ENCODE assay signal across 15 cellular contexts in genomic region chr16:64982581-64982980, GRCh38.
DNase-seq lines count a peak whose midpoint lies in the region; ATAC-seq and TF ChIP-seq lines count a peak whose summit lies in the region.
"Had no signal": no experiment of that assay in that cellular context is flagged by ENCODE, and none has a peak within 500 bp of the region (broad histone marks: within the 10 kb centered on the region; RNA-seq: fewer than 3 reads in every experiment).

No MANE protein-coding gene starts in this region.

- H3K27me3 Mint-ChIP-seq in activated CD4-positive, alpha-beta T cell treated with anti-CD3 and anti-CD28 coated beads, Interleukin-2, amount 10 ng/mL, durations not matched to agents 7 days and 5 days: no peaks in the 10 kb centered on the region
- H3K27me3 Mint-ChIP-seq: CD4-positive, alpha-beta memory T cell had no signal

- CTCF ChIA-PET in activated CD4-positive, alpha-beta T cell treated with anti-CD3 and anti-CD28 coated beads, Interleukin-2, amount 10 ng/mL, durations not matched to agents 7 days and 5 days (lab: Charles Lee): no interaction called here

- DNase-seq in AG09309 (ENCODE audit: low read depth): peak; percentile 48
- DNase-seq in LHCN-M2 (ENCODE audit: low read depth): peak; percentile 42
- DNase-seq in fibroblast of gingiva (ENCODE audit: low read depth): peak; percentile 85
- no peak for DNase-seq in osteoblast (ENCODE audit: insufficient read length, low spot score, missing footprints)
- no peak for DNase-seq in NCI-H2081 treated with DMSO at 0.1 percent for 48 hours (lab: John Stamatoyannopoulos, UW)
- DNase-seq in superior temporal gyrus (ENCODE audit: extremely low spot score): no peak
- no peak for DNase-seq in activated CD4-positive, alpha-beta T cell treated with anti-CD3 and anti-CD28 coated beads, Interleukin-2, amount 10 ng/mL, durations not matched to agents 7 days and 5 days
- DNase-seq: 8988T; CD4-positive, alpha-beta memory T cell; DMS153; NCI-H1105 treated with DMSO at 0.1 percent for 48 hours; NCI-H510A treated with DMSO at 0.1 percent for 48 hours; SIG-M5 had no signal

- TF ChIP-seq CTCF in AG09309 (IDR thresholded peaks at IDR 0.05; ENCODE audit: control insufficient read depth, insufficient read depth, low read depth, low read length, missing control alignments) (no peak), osteoblast (IDR thresholded peaks at IDR 0.05; ENCODE audit: extremely low read depth, low read depth, low read length) (no peak)

- H3K4me1 Mint-ChIP-seq in activated CD4-positive, alpha-beta T cell treated with anti-CD3 and anti-CD28 coated beads, Interleukin-2, amount 10 ng/mL, durations not matched to agents 7 days and 5 days: no peaks in the 10 kb centered on the region
- H3K4me1 Mint-ChIP-seq: CD4-positive, alpha-beta memory T cell had no signal

- no peaks in the 10 kb centered on the region for H3K27me3 ChIP-seq in osteoblast (ENCODE audit: insufficient read depth, low read length)
- H3K27me3 ChIP-seq: BLaER1 had no signal

- no peaks in the 10 kb centered on the region for H3K9me3 Mint-ChIP-seq in activated CD4-positive, alpha-beta T cell treated with anti-CD3 and anti-CD28 coated beads, Interleukin-2, amount 10 ng/mL, durations not matched to agents 7 days and 5 days

- H4K20me1 ChIP-seq in osteoblast (ENCODE audit: insufficient read depth, low read length): no peaks in the 10 kb centered on the region
- H4K20me1 ChIP-seq: BLaER1 had no signal

- POLR2A ChIA-PET in activated CD4-positive, alpha-beta T cell treated with anti-CD3 and anti-CD28 coated beads, Interleukin-2, amount 10 ng/mL, durations not matched to agents 7 days and 5 days (lab: Charles Lee): no interaction called here

- no peaks in the 10 kb centered on the region for H3K9me3 ChIP-seq in osteoblast (ENCODE audit: low read depth, low read length)
- H3K9me3 ChIP-seq: BLaER1 had no signal

- no peaks in the 10 kb centered on the region for H3K36me3 Mint-ChIP-seq in activated CD4-positive, alpha-beta T cell treated with anti-CD3 and anti-CD28 coated beads, Interleukin-2, amount 10 ng/mL, durations not matched to agents 7 days and 5 days (ENCODE audit: low read depth)
- H3K36me3 Mint-ChIP-seq: CD4-positive, alpha-beta memory T cell had no signal

- H3K4me1 ChIP-seq in osteoblast (ENCODE audit: insufficient read depth, low read length): peaks cover 10% of the 10 kb centered on the region

- H3K27ac ChIP-seq in osteoblast (ENCODE audit: low read depth, low read length): peak overlapping the region; percentile 16
- H3K27ac ChIP-seq: BLaER1 had no signal

- H3K4me3 ChIP-seq in AG09309 (ENCODE audit: control insufficient read depth, low read depth, low read length) (no peak overlapping the region), osteoblast (ENCODE audit: insufficient read depth, low read length) (no peak overlapping the region)
- H3K4me3 ChIP-seq: BLaER1 had no signal

- no peak for ATAC-seq in HG03571 (IDR thresholded peaks at IDR 0.05; ENCODE audit: unreplicated experiment)

- peaks cover 83% of the 10 kb centered on the region for H3K36me3 ChIP-seq in osteoblast (ENCODE audit: insufficient read depth, low read length)
- H3K36me3 ChIP-seq: BLaER1 had no signal

- H2AFZ ChIP-seq in osteoblast (ENCODE audit: low read length): no peak overlapping the region

- no peak overlapping the region for H3K4me3 Mint-ChIP-seq in activated CD4-positive, alpha-beta T cell treated with anti-CD3 and anti-CD28 coated beads, Interleukin-2, amount 10 ng/mL, durations not matched to agents 7 days and 5 days
- H3K4me3 Mint-ChIP-seq: CD4-positive, alpha-beta memory T cell had no signal

- no peak overlapping the region for H3K27ac Mint-ChIP-seq in activated CD4-positive, alpha-beta T cell treated with anti-CD3 and anti-CD28 coated beads, Interleukin-2, amount 10 ng/mL, durations not matched to agents 7 days and 5 days
- H3K27ac Mint-ChIP-seq: CD4-positive, alpha-beta memory T cell had no signal

- H3K79me2 ChIP-seq in osteoblast (ENCODE audit: insufficient read depth, low read length): peaks cover 21% of the 10 kb centered on the region

- H3K4me2 ChIP-seq in osteoblast (ENCODE audit: insufficient read depth, low read length): no peak overlapping the region
- H3K4me2 ChIP-seq: BLaER1 had no signal

Comparison
In these comparisons a context has a peak if more than half of its experiments do, and no peak if none do; other contexts are left out.
1. DNase-seq: peak in AG09309 (single experiment), LHCN-M2 (single experiment) and fibroblast of gingiva (single experiment); none in osteoblast (single experiment), NCI-H2081 treated with DMSO at 0.1 percent for 48 hours (single experiment), superior temporal gyrus (single experiment) and activated CD4-positive, alpha-beta T cell treated with anti-CD3 and anti-CD28 coated beads, Interleukin-2, amount 10 ng/mL, durations not matched to agents 7 days and 5 days (single experiment).